9 cellular contexts compared by ENCODE assay signal in genomic region chr6:50952092-50952932, GRCh38.
DNase-seq lines count a peak whose midpoint lies in the region; ATAC-seq and TF ChIP-seq lines count a peak whose summit lies in the region.
"Had no signal": no experiment of that assay in that cellular context is flagged by ENCODE, and none has a peak within 500 bp of the region (broad histone marks: within the 10 kb centered on the region; RNA-seq: fewer than 3 reads in every experiment).

No MANE protein-coding gene starts in this region.

- no peak for TF ChIP-seq CTCF in suprapubic skin (IDR thresholded peaks at IDR 0.05)

- DNase-seq in SIG-M5 treated with dmso at 0.1 percent for 504 hours (lab: John Stamatoyannopoulos, UW; ENCODE audit: unreplicated experiment) (peak; percentile 24), SIG-M5 (lab: John Stamatoyannopoulos, UW) (no peak), NCI-H1436 treated with DMSO at 0.1 percent for 48 hours (lab: John Stamatoyannopoulos, UW) (peak; percentile 79), dermis blood vessel endothelial cell (peak; percentile 15), NOMO-1 treated with dmso at 0.1 percent for 144 hours (lab: John Stamatoyannopoulos, UW; ENCODE audit: unreplicated experiment) (no peak), suprapubic skin (ENCODE audit: low spot score in 2 of 2) (no peak)
- DNase-seq: SW 1271 had no signal

- TF ChIP-seq EP300 in suprapubic skin (IDR thresholded peaks at IDR 0.05): no peak

- H3K4me3 ChIP-seq in suprapubic skin: no peak overlapping the region

- no peaks in the 10 kb centered on the region for H3K36me3 ChIP-seq in suprapubic skin

- H3K4me1 ChIP-seq in suprapubic skin: peaks cover 4% of the 10 kb centered on the region

- no peaks in the 10 kb centered on the region for H3K27me3 ChIP-seq in suprapubic skin

- TF ChIP-seq POLR2A in suprapubic skin (IDR thresholded peaks at IDR 0.05): no peak

- ATAC-seq in HG03039 (IDR thresholded peaks at IDR 0.05; ENCODE audit: unreplicated experiment) (no peak), HG02885 (IDR thresholded peaks at IDR 0.05; ENCODE audit: poor library complexity, unreplicated experiment) (no peak)

- H3K9me3 ChIP-seq in suprapubic skin: no peaks in the 10 kb centered on the region

- WGBS in suprapubic skin: 51% methylated on average over 7 of the region's 7 CpGs

- H3K27ac ChIP-seq in suprapubic skin: no peak overlapping the region

Comparison
In these comparisons a context has a peak if more than half of its experiments do, and no peak if none do; other contexts are left out.
1. DNase-seq: peak in SIG-M5 treated with dmso at 0.1 percent for 504 hours (single experiment), NCI-H1436 treated with DMSO at 0.1 percent for 48 hours (single experiment) and dermis blood vessel endothelial cell (single experiment); none in SIG-M5 (single experiment), NOMO-1 treated with dmso at 0.1 percent for 144 hours (single experiment) and suprapubic skin (0 of 2).